ENCODE assay signal across 23 cellular contexts in the genomic region with DNA sequence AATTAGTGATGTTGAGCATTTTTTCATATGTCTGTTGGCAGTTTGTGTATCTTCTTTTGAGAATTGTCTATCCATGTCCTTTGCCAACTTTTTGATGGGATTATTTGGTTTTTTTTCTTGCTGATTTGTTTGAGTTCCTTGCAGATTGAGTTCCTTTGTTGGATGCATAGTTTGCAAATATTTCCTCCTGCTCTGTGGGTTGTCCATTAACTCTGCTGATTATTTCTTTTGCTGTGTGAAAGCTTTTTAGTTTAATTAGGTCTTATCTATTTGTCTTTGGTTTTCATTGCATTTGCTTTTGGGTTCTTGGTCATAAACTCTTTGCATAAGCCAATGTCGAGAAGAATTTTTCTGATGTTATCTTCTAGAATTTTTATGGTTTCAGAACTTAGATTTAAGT.
"Had no signal": no experiment of that assay in that cellular context is flagged by ENCODE, and none has a peak within 500 bp of the region (broad histone marks: within the 10 kb centered on the region; RNA-seq: fewer than 3 reads in every experiment).

No MANE protein-coding gene starts in this region.

- H3K4me1 ChIP-seq: left ventricle myocardium inferior, right atrium auricular region, spleen, upper lobe of right lung had no signal

- FAIRE-seq: urothelium cell line had no signal

- DNase-seq: islet precursor cell; left ventricle myocardium inferior; midbrain; mucosa of descending colon; naive thymus-derived CD4-positive, alpha-beta T cell; ovary; spleen; stimulated activated CD4-positive, alpha-beta T cell treated with anti-CD3 and anti-CD28 coated beads, Interleukin-4, amount 100 ng/mL, for 24 hours; stimulated activated naive CD4-positive, alpha-beta T cell; tibial artery; trophoblast cell; upper lobe of right lung had no signal

- H3K4me3 Mint-ChIP-seq: naive thymus-derived CD4-positive, alpha-beta T cell; natural killer cell treated with Interleukin-12 subunit alpha and Interleukin-12 subunit beta and Interleukin-15 and Interleukin-18, amount 100 ng/mL, for 72 hours; stimulated activated effector memory CD8-positive, alpha-beta T cell treated with anti-CD3 and anti-CD28 coated beads, Interleukin-12 subunit alpha, Interleukin-12 subunit beta, amount 100 ng/mL, for 72 hours; stimulated activated naive CD8-positive, alpha-beta T cell treated with anti-CD3 and anti-CD28 coated beads, Interleukin-15, Interleukin-2, amounts not matched to agents 100 ng/mL and 50 ng/mL, for 24 hours had no signal

- ATAC-seq: mucosa of descending colon; naive thymus-derived CD4-positive, alpha-beta T cell; natural killer cell treated with Interleukin-12 subunit alpha and Interleukin-12 subunit beta and Interleukin-15 and Interleukin-18, amount 100 ng/mL, for 72 hours; sciatic nerve; stimulated activated effector memory CD8-positive, alpha-beta T cell treated with anti-CD3 and anti-CD28 coated beads, Interleukin-12 subunit alpha, Interleukin-12 subunit beta, amount 100 ng/mL, for 72 hours; upper lobe of right lung had no signal

- H3K4me1 Mint-ChIP-seq: naive thymus-derived CD4-positive, alpha-beta T cell; stimulated activated effector memory CD8-positive, alpha-beta T cell treated with anti-CD3 and anti-CD28 coated beads, Interleukin-12 subunit alpha, Interleukin-12 subunit beta, amount 100 ng/mL, for 72 hours had no signal

- H3K27me3 ChIP-seq: ovary, right atrium auricular region, spleen, suprapubic skin, tibial artery, upper lobe of right lung had no signal

- H3K9me3 ChIP-seq: mucosa of descending colon, ovary, right atrium auricular region, suprapubic skin, thoracic aorta, tibial artery, upper lobe of right lung had no signal

- H3K36me3 ChIP-seq: left ventricle myocardium inferior, ovary, right atrium auricular region, spleen, suprapubic skin, thoracic aorta, tibial artery, upper lobe of right lung had no signal

- H3K4me3 ChIP-seq: left ventricle myocardium inferior, lung, mucosa of descending colon, ovary, right atrium auricular region, skin epidermis, spleen, suprapubic skin, thoracic aorta, tibial artery, upper lobe of right lung had no signal

- H3K27ac ChIP-seq: left ventricle myocardium inferior, ovary, right atrium auricular region, skin epidermis, spleen, suprapubic skin, thoracic aorta, tibial artery, upper lobe of right lung had no signal

- H3K36me3 Mint-ChIP-seq: naive thymus-derived CD4-positive, alpha-beta T cell; stimulated activated effector memory CD8-positive, alpha-beta T cell treated with anti-CD3 and anti-CD28 coated beads, Interleukin-12 subunit alpha, Interleukin-12 subunit beta, amount 100 ng/mL, for 72 hours had no signal

- H3K27me3 Mint-ChIP-seq: naive thymus-derived CD4-positive, alpha-beta T cell; natural killer cell treated with Interleukin-12 subunit alpha and Interleukin-12 subunit beta and Interleukin-15 and Interleukin-18, amount 100 ng/mL, for 72 hours; progenitor cell of endocrine pancreas; stimulated activated naive CD8-positive, alpha-beta T cell treated with anti-CD3 and anti-CD28 coated beads, Interleukin-15, Interleukin-2, amounts not matched to agents 100 ng/mL and 50 ng/mL, for 24 hours had no signal

- H3K27ac Mint-ChIP-seq: naive thymus-derived CD4-positive, alpha-beta T cell; natural killer cell treated with Interleukin-12 subunit alpha and Interleukin-12 subunit beta and Interleukin-15 and Interleukin-18, amount 100 ng/mL, for 72 hours; progenitor cell of endocrine pancreas; stimulated activated effector memory CD8-positive, alpha-beta T cell treated with anti-CD3 and anti-CD28 coated beads, Interleukin-12 subunit alpha, Interleukin-12 subunit beta, amount 100 ng/mL, for 72 hours; stimulated activated naive CD8-positive, alpha-beta T cell treated with anti-CD3 and anti-CD28 coated beads, Interleukin-15, Interleukin-2, amounts not matched to agents 100 ng/mL and 50 ng/mL, for 24 hours had no signal
